In the genomic region with DNA sequence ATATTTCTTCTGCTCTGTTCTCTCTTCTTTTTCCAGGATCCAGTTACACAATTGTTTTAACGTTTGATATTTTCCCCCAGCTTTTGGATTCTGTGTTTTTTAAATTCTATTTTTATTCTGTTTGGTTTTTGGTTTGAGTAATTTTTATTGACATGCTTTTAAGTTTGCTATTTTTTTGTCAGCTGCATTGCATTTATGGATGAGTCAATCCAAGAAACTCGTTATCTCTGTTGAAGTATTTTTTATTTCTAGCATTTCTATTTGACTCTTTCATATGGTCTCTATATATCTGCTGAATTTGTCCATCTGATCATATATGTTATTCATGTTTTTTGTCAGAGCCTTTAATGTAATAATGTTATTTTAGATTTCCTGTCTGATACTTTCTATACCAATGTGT, we compare ENCODE assay signal across 10 cellular contexts.
"Had no signal": no experiment of that assay in that cellular context is flagged by ENCODE, and none has a peak within 500 bp of the region (broad histone marks: within the 10 kb centered on the region; RNA-seq: fewer than 3 reads in every experiment).

No MANE protein-coding gene starts in this region.

- FAIRE-seq: H1, H54, HepG2 had no signal

- ATAC-seq: GM23338, HepG2 had no signal

- H3K4me2 ChIP-seq: GM23338 had no signal

- H3K4me3 Mint-ChIP-seq: GM23338, H9, HFFc6, IgD-negative memory B cell had no signal

- H3K9me3 Mint-ChIP-seq: GM23338 had no signal

- H3K27ac ChIP-seq: HL-60 had no signal

- H3K27ac Mint-ChIP-seq: GM23338, H9, HFFc6, IgD-negative memory B cell had no signal

- H2AFZ ChIP-seq: GM23338 had no signal

- H3K4me3 ChIP-seq: GM23338 had no signal

- H3K36me3 Mint-ChIP-seq: IgD-negative memory B cell had no signal

- H3K4me1 Mint-ChIP-seq: GM23338, IgD-negative memory B cell had no signal

- DNase-seq: H9, HCEC 1CT, HFFc6, KBM-7 had no signal
